Comparison of ENCODE assay signal across 15 cellular contexts in genomic region chr2:47003641-47004427, GRCh38.
A peak's percentile ranks its signal among the peaks of the same experiment; 100 is the strongest.
DNase-seq lines count a peak whose midpoint lies in the region; ATAC-seq, FAIRE-seq and TF ChIP-seq lines count a peak whose summit lies in the region.
"Had no signal": no experiment of that assay in that cellular context is flagged by ENCODE, and none has a peak within 500 bp of the region (broad histone marks: within the 10 kb centered on the region; RNA-seq: fewer than 3 reads in every experiment).

No MANE protein-coding gene starts in this region.

- H3K27ac ChIP-seq in astrocyte (ENCODE audit: low read depth, low read length): no peak overlapping the region
- H3K27ac ChIP-seq: pancreas had no signal

- DNase-seq in A172 (ENCODE audit: low spot score) (peak; percentile 83), H4 (ENCODE audit: low spot score) (peak; percentile 56), astrocyte (ENCODE audit: low read depth) (no peak), neural crest cell (ENCODE audit: low read depth, low spot score) (no peak), iPS-NIHi11 (ENCODE audit: low spot score) (no peak), COR-L47 (lab: John Stamatoyannopoulos, UW) (no peak), NCI-H1105 treated with DMSO at 0.1 percent for 48 hours (lab: John Stamatoyannopoulos, UW) (no peak)
- DNase-seq: CD4-positive, alpha-beta T cell; central memory CD4-positive, alpha-beta T cell; NCI-H526; T-helper 1 cell had no signal

- H3K4me3 Mint-ChIP-seq in astrocyte (ENCODE audit: unreplicated experiment) (no peak overlapping the region), neural crest cell (no peak overlapping the region)
- H3K4me3 Mint-ChIP-seq: CD4-positive, alpha-beta T cell had no signal

- H3K9me3 ChIP-seq in astrocyte (ENCODE audit: insufficient read depth, low read depth, low read length): no peaks in the 10 kb centered on the region
- H3K9me3 ChIP-seq: pancreas had no signal

- H3K9ac ChIP-seq in astrocyte (ENCODE audit: low read length): peak overlapping the region; percentile 8

- H3K4me1 Mint-ChIP-seq in astrocyte (ENCODE audit: low read depth, unreplicated experiment) (peaks cover 40% of the 10 kb centered on the region), neural crest cell (peaks cover 36% of the 10 kb centered on the region)

- H3K9me3 Mint-ChIP-seq in astrocyte (ENCODE audit: unreplicated experiment): no peaks in the 10 kb centered on the region
- no peaks in the 10 kb centered on the region for H3K9me3 Mint-ChIP-seq in neural crest cell
- H3K9me3 Mint-ChIP-seq: CD4-positive, alpha-beta T cell had no signal

- TF ChIP-seq CTCF in astrocyte (IDR thresholded peaks at IDR 0.05; ENCODE audit: insufficient read depth, low read depth, low read length) (no peak), neural crest cell (conservative IDR thresholded peaks at IDR 0.05) (no peak)

- H3K27ac Mint-ChIP-seq in astrocyte (ENCODE audit: unreplicated experiment) (peak overlapping the region; percentile 69), neural crest cell (ENCODE audit: unreplicated experiment) (peak overlapping the region; percentile 79)

- H4K20me1 ChIP-seq in astrocyte (ENCODE audit: insufficient read depth, low read length): no peaks in the 10 kb centered on the region

- H3K36me3 Mint-ChIP-seq in astrocyte (ENCODE audit: low read depth, unreplicated experiment) (peaks cover 20% of the 10 kb centered on the region), neural crest cell (ENCODE audit: low read depth) (peaks cover 5% of the 10 kb centered on the region)

- no peaks in the 10 kb centered on the region for H3K27me3 Mint-ChIP-seq in astrocyte (ENCODE audit: low read depth, unreplicated experiment)
- no peaks in the 10 kb centered on the region for H3K27me3 Mint-ChIP-seq in neural crest cell (ENCODE audit: low read depth)
- H3K27me3 Mint-ChIP-seq: CD4-positive, alpha-beta T cell had no signal

- peak overlapping the region; percentile 15 for H3K4me2 ChIP-seq in astrocyte (ENCODE audit: low read length)

- FAIRE-seq in astrocyte (lab: Jason Lieb, UNC): no peak
- FAIRE-seq: frontal cortex, pancreas had no signal

- peaks cover 10% of the 10 kb centered on the region for H3K36me3 ChIP-seq in astrocyte (ENCODE audit: insufficient read depth, low read length)

- no peaks in the 10 kb centered on the region for H3K27me3 ChIP-seq in astrocyte (ENCODE audit: insufficient read depth, low read length)
- H3K27me3 ChIP-seq: pancreas had no signal

- H3K4me3 ChIP-seq in astrocyte (ENCODE audit: insufficient read depth, low read depth, low read length): no peak overlapping the region
- H3K4me3 ChIP-seq: pancreas had no signal

- H3K4me1 ChIP-seq in astrocyte (ENCODE audit: insufficient read depth, low read length): peaks cover 34% of the 10 kb centered on the region
- H3K4me1 ChIP-seq: pancreas had no signal

- no peak for ATAC-seq in HG02588 (IDR thresholded peaks at IDR 0.05; ENCODE audit: unreplicated experiment)
- ATAC-seq: left lobe of liver had no signal

- H2AFZ ChIP-seq in astrocyte (ENCODE audit: low read depth, low read length): no peak overlapping the region

- H3K79me2 ChIP-seq in astrocyte (ENCODE audit: insufficient read depth, low read length): no peaks in the 10 kb centered on the region

Comparison
In these comparisons a context has a peak if more than half of its experiments do, and no peak if none do; other contexts are left out.
1. DNase-seq: peak in A172 (single experiment) and H4 (single experiment); none in astrocyte (single experiment), neural crest cell (single experiment), iPS-NIHi11 (single experiment), COR-L47 (single experiment) and NCI-H1105 treated with DMSO at 0.1 percent for 48 hours (single experiment).